In the genomic region with DNA sequence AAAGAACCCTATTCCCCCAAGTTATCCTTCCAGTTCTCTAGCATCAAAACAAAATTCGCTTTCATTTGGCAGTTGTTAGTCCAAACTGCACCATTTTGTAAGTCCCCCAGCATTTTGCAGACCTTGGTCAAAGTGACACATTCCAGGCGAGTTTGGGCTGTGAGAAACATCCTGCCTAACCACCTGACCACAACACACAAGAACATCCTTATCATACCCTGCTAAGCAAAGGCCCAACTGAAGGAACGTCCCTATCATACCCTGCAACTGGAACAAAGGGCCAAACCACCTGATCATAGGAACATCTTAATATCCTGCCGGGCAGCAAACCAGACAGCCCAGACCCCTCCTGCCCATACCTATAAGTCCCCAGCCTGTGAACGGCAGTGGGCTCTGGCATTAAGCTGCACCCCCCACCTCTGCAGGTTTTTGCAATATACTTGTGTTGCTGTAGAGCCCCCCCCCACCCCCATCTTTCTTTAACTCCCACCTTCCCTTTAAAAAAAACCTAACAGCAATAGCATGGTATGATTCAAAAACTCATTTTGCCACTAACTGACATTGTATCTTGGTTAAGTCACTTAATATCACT, we compare ENCODE assay signal across 8 cellular contexts. TPM values are rescaled to one million over a fixed set of nuclear protein-coding genes. Genes with fewer than 3 reads are reported as not detected.
DNase-seq lines count a peak whose midpoint lies in the region; ATAC-seq, FAIRE-seq and TF ChIP-seq lines count a peak whose summit lies in the region.

No MANE protein-coding gene starts in this region.

- peak; percentile 90 for DNase-seq in HepG2 (ENCODE audit: low spot score)
- DNase-seq in right lobe of liver: no peak
- DNase-seq in hepatic stellate cell (ENCODE audit: low spot score): peak; percentile 31
- DNase-seq in uterus: no peak
- DNase-seq in anterior cingulate cortex (lab: John Stamatoyannopoulos, UW): no peak
- DNase-seq in T-helper 9 cell: no peak
- no peak for DNase-seq in posterior cingulate gyrus

- peaks cover 70% of the 10 kb centered on the region for H3K79me2 ChIP-seq in HepG2 (ENCODE audit: insufficient read depth, low read length)

- no peaks in the 10 kb centered on the region for H4K20me1 ChIP-seq in HepG2 (ENCODE audit: insufficient read depth, low read length)

- ATAC-seq in HepG2 (peak; percentile 61), right lobe of liver (no peak)

- CTCF ChIA-PET in HepG2 (lab: Yijun Ruan, JAX; ENCODE audit: low intra/inter-chr PET ratio, low total read pairs): no interaction called here

- peak; percentile 88 for FAIRE-seq in HepG2 (lab: Jason Lieb, UNC)

- peaks cover 33% of the 10 kb centered on the region for H3K4me1 ChIP-seq in HepG2 (ENCODE audit: insufficient read depth, low read length)
- H3K4me1 ChIP-seq in right lobe of liver: peaks cover 0 to 4% (median 0%) of the 10 kb centered on the region in 4 donors
- H3K4me1 ChIP-seq in uterus: no peaks in the 10 kb centered on the region

- TF ChIP-seq CTCF in HepG2 (CRISPR knock-in tag; IDR thresholded peaks at IDR 0.05): no peak
- TF ChIP-seq CTCF in right lobe of liver (IDR thresholded peaks at IDR 0.05): no peak
- TF ChIP-seq CTCF in WI38 (IDR thresholded peaks at IDR 0.05; ENCODE audit: low read depth, low read length): no peak
- TF ChIP-seq CTCF in uterus (IDR thresholded peaks at IDR 0.05): no peak

- H3K9me3 ChIP-seq in HepG2 (ENCODE audit: low read length) (no peaks in the 10 kb centered on the region), right lobe of liver (no peaks in the 10 kb centered on the region), uterus (no peaks in the 10 kb centered on the region)

- WGBS in HepG2 (ENCODE audit: low lambda C conversion rate): 24% methylated on average over 4 of the region's 5 CpGs
- 53% methylated on average over 4 of the region's 5 CpGs for WGBS in right lobe of liver (ENCODE audit: insufficient coverage, low coverage, low lambda C conversion rate, missing lambda C conversion rate)

- in situ Hi-C loops in HepG2 (cut with HindIII; ENCODE audit: extremely low pct_ligation_motif_present, low pct_unique_long_range_greater_than_20kb): loop anchor here (5.0 kb wide), 1 partner anchor 153 kb away; a partner anchor contains a TSS

- peak overlapping the region; percentile 98 for H3K27ac ChIP-seq in HepG2 (ENCODE audit: extremely low read length, insufficient read depth, low read length)
- H3K27ac ChIP-seq in right lobe of liver: no peak overlapping the region
- peak overlapping the region; percentile 7 to 42 for H3K27ac ChIP-seq in uterus

- peak in 1 of 2 experiments; percentile 44; a peak in 2 of 4 replicates for TF ChIP-seq POLR2A in HepG2 (IDR thresholded peaks at IDR 0.05; ENCODE audit: insufficient read depth in 1 of 2, low read depth in 2 of 2, low read length in 2 of 2)
- no peak for TF ChIP-seq POLR2A in right lobe of liver (IDR thresholded peaks at IDR 0.05)
- no peak for TF ChIP-seq POLR2A in uterus (IDR thresholded peaks at IDR 0.05)

- H3K4me2 ChIP-seq in HepG2 (ENCODE audit: low read depth, low read length): peak overlapping the region; percentile 93

- peak overlapping the region; percentile 95 for H3K9ac ChIP-seq in HepG2 (ENCODE audit: insufficient read depth, low read depth, low read length)

- H3K4me3 ChIP-seq in HepG2 (replicated peaks in 1 of 3; ENCODE audit: insufficient read depth in 1 of 3, low read depth in 2 of 3, low read length in 3 of 3): peak overlapping the region; percentile 84 to 95 (median 90); a peak in 5 of 6 replicates
- H3K4me3 ChIP-seq in right lobe of liver: no peak overlapping the region
- H3K4me3 ChIP-seq in WI38 (ENCODE audit: low read depth, low read length): peak overlapping the region; percentile 92
- H3K4me3 ChIP-seq in uterus: no peak overlapping the region

- intact Hi-C loops in HepG2 (cut with micrococcal nuclease; ENCODE audit: unreplicated experiment): no loop called here
- intact Hi-C loops in right lobe of liver (cut with DNase I): loop anchor here in 1 of 2 donors (10.0 kb wide), 1 partner anchor 70 kb away; a partner anchor contains a TSS
- intact Hi-C loops in uterus (cut with DNase I; ENCODE audit: low total_unique reads): loop anchor here (10.0 kb wide), 1 partner anchor 70 kb away; a partner anchor contains a TSS
- intact Hi-C loops in posterior cingulate gyrus (cut with DNase I): loop anchor here (5.0 kb wide), 1 partner anchor 158 kb away; no protein-coding TSS in a partner anchor

- H2AFZ ChIP-seq in HepG2 (ENCODE audit: low read length): no peak overlapping the region

- POLR2A ChIA-PET in HepG2 (lab: Yijun Ruan, JAX): no interaction called here

- no TSS peak for BruUV-seq in HepG2 (replicated peaks; lab: Mats Ljungman, UMichigan)

- peaks cover 0 to 3% of the 10 kb centered on the region in 2 experiments; a peak in 1 of 5 replicates for H3K27me3 ChIP-seq in HepG2 (ENCODE audit: control insufficient read depth in 1 of 2, insufficient read depth in 2 of 2, low read length in 2 of 2)
- H3K27me3 ChIP-seq in right lobe of liver: no peaks in the 10 kb centered on the region
- H3K27me3 ChIP-seq in uterus: no peaks in the 10 kb centered on the region

- H3K36me3 ChIP-seq in HepG2 (replicated peaks in 1 of 2; ENCODE audit: control insufficient read depth in 1 of 2, insufficient read depth in 2 of 2, low read length in 2 of 2) (peaks cover 7 to 13% of the 10 kb centered on the region in 2 experiments; a peak in 4 of 5 replicates), right lobe of liver (no peaks in the 10 kb centered on the region), uterus (no peaks in the 10 kb centered on the region)

- TF ChIP-seq RAD21 in HepG2 (CRISPR knock-in tag; IDR thresholded peaks at IDR 0.05): no peak

- TF ChIP-seq EP300 in HepG2 (IDR thresholded peaks at IDR 0.05; ENCODE audit: low read depth in 2 of 2, low read length in 2 of 2): peak in 1 of 2 experiments; percentile 39; a peak in 1 of 4 replicates
- peak; percentile 62; the same call in 1 of the 2 replicates for TF ChIP-seq EP300 in HepG2 (CRISPR knock-in tag; IDR thresholded peaks at IDR 0.05; ENCODE audit: borderline replicate concordance)

TF ChIP-seq in HepG2, 621 proteins besides CTCF, POLR2A, EP300 and RAD21 (continues in another document):
- peak; percentile 90 for TF ChIP-seq ZNF317 (CRISPR knock-in tag; IDR thresholded peaks at IDR 0.05)
- TF ChIP-seq, protein P1, sequence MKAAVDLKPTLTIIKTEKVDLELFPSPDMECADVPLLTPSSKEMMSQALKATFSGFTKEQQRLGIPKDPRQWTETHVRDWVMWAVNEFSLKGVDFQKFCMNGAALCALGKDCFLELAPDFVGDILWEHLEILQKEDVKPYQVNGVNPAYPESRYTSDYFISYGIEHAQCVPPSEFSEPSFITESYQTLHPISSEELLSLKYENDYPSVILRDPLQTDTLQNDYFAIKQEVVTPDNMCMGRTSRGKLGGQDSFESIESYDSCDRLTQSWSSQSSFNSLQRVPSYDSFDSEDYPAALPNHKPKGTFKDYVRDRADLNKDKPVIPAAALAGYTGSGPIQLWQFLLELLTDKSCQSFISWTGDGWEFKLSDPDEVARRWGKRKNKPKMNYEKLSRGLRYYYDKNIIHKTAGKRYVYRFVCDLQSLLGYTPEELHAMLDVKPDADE (CRISPR knock-in tag; IDR thresholded peaks at IDR 0.05): no peak
- TF ChIP-seq, protein P2, sequence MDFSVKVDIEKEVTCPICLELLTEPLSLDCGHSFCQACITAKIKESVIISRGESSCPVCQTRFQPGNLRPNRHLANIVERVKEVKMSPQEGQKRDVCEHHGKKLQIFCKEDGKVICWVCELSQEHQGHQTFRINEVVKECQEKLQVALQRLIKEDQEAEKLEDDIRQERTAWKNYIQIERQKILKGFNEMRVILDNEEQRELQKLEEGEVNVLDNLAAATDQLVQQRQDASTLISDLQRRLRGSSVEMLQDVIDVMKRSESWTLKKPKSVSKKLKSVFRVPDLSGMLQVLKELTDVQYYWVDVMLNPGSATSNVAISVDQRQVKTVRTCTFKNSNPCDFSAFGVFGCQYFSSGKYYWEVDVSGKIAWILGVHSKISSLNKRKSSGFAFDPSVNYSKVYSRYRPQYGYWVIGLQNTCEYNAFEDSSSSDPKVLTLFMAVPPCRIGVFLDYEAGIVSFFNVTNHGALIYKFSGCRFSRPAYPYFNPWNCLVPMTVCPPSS (IDR thresholded peaks at IDR 0.05): no peak
- 0 out of 2 replicates have a peak, but pooled peaks have one; percentile 21 for TF ChIP-seq KAT8 (CRISPR knock-in tag; IDR thresholded peaks at IDR 0.05)

RNA-seq across cellular contexts. Expression of a gene that starts 2.7 kb away (rescaled TPM):
- 30.0 and 43.0 TPM in 2 replicates for total RNA-seq in HepG2 (2016; rRNA removed; fragmentation: Illumina TruSeq; extraction: Trizol)
- total RNA-seq in HepG2 (2016; cell fraction: cytosol; rRNA removed; fragmentation: Illumina TruSeq; extraction: Trizol; ENCODE audit: low read depth): 19.6 and 24.9 TPM in 2 replicates
- total RNA-seq in HepG2 (2016; cell fraction: insoluble cytoplasmic fraction; rRNA removed; fragmentation: Illumina TruSeq; extraction: Trizol): 33.4 and 40.0 TPM in 2 replicates
- 31.6 and 37.0 TPM in 2 replicates for total RNA-seq in HepG2 (2016; cell fraction: membrane; rRNA removed; fragmentation: Illumina TruSeq; extraction: Trizol)
- total RNA-seq in HepG2 (2016; cell fraction: nucleus; rRNA removed; fragmentation: Illumina TruSeq; extraction: Trizol): 55.1 and 58.5 TPM in 2 replicates
- 21.0 and 28.6 TPM in 2 replicates for polyA plus RNA-seq in HepG2 (2011; rRNA removed)
- 14.9 and 22.6 TPM in 2 replicates for polyA plus RNA-seq in HepG2 (2011; cell fraction: cytosol; rRNA removed)
- polyA plus RNA-seq in HepG2 (2011; cell fraction: nucleus; rRNA removed): 41.6 and 44.6 TPM in 2 replicates
- polyA plus RNA-seq in HepG2 (2012): 10.7 and 17.0 TPM in 2 replicates
- polyA plus RNA-seq in HepG2 (2016; cell fraction: cytosol; fragmentation: Illumina TruSeq; extraction: Trizol; ENCODE audit: low read depth): 1.3 and 1.4 TPM in 2 replicates
- 28.1 and 29.8 TPM in 2 replicates for polyA plus RNA-seq in HepG2 (2016; cell fraction: insoluble cytoplasmic fraction; fragmentation: Illumina TruSeq; extraction: Trizol; ENCODE audit: low read depth)
- polyA plus RNA-seq in HepG2 (2016; cell fraction: membrane; fragmentation: Illumina TruSeq; extraction: Trizol; ENCODE audit: low read depth): 5.9 and 6.1 TPM in 2 replicates
- 62.1 and 73.2 TPM in 2 replicates for polyA plus RNA-seq in HepG2 (2016; cell fraction: nucleus; fragmentation: Illumina TruSeq; extraction: Trizol; ENCODE audit: insufficient read depth, low read depth)
- polyA minus RNA-seq in HepG2 (2011; rRNA and poly(A)+ RNA removed; ENCODE audit: low replicate concordance): 62.6 and 74.0 TPM in 2 replicates
- polyA minus RNA-seq in HepG2 (2011; cell fraction: cytosol; rRNA and poly(A)+ RNA removed): 18.1 and 18.8 TPM in 2 replicates
- polyA minus RNA-seq in HepG2 (2011; cell fraction: nucleus; rRNA and poly(A)+ RNA removed): 105 and 123 TPM in 2 replicates
- total RNA-seq in right lobe of liver: 10 to 100 TPM; 14.2 to 36.4 (median 17.8) TPM
- total RNA-seq in uterus: 100 to 1,000 TPM in 2 of 4 donors, 10 to 100 TPM in 2; 30.9 to 163 (median 97.7) TPM

Comparison
In these comparisons a context has a peak if more than half of its experiments do, and no peak if none do; other contexts are left out.
1. DNase-seq: peak in HepG2 (single experiment) and hepatic stellate cell (single experiment); none in right lobe of liver (0 of 3), uterus (0 of 2), anterior cingulate cortex (0 of 58), T-helper 9 cell (single experiment) and posterior cingulate gyrus (0 of 10).
2. H3K27ac ChIP-seq: peak in HepG2 (single experiment) and uterus (2 of 2); none in right lobe of liver (0 of 3).
3. H3K4me3 ChIP-seq: peak in HepG2 (3 of 3) and WI38 (single experiment); none in right lobe of liver (0 of 3) and uterus (0 of 2).